Comparison of ENCODE assay signal across 10 cellular contexts in genomic region chr6:32082951-32083350, GRCh38. TPM values are rescaled to one million over a fixed set of nuclear protein-coding genes. Genes with fewer than 3 reads are reported as not detected.
DNase-seq lines count a peak whose midpoint lies in the region; ATAC-seq and TF ChIP-seq lines count a peak whose summit lies in the region.
"Had no signal": no experiment of that assay in that cellular context is flagged by ENCODE, and none has a peak within 500 bp of the region (broad histone marks: within the 10 kb centered on the region; RNA-seq: fewer than 3 reads in every experiment).

No MANE protein-coding gene starts in this region.

- no peak overlapping the region for H3K4me3 Mint-ChIP-seq in activated naive CD4-positive, alpha-beta T cell treated with anti-CD3 and anti-CD28 coated beads for 36 hours

- ATAC-seq in RWPE2 (ENCODE audit: low read depth): peak; percentile 85
- ATAC-seq in right lobe of liver: no peak
- ATAC-seq in GM18519 (IDR thresholded peaks at IDR 0.05; ENCODE audit: low FRiP score, unreplicated experiment): no peak
- no peak for ATAC-seq in GM19463 (IDR thresholded peaks at IDR 0.05; ENCODE audit: unreplicated experiment)

- TF ChIP-seq POLR2A in right lobe of liver (IDR thresholded peaks at IDR 0.05): no peak

- H3K9me3 ChIP-seq in RWPE2 (ENCODE audit: severe bottlenecking): no peaks in the 10 kb centered on the region
- no peaks in the 10 kb centered on the region for H3K9me3 ChIP-seq in right lobe of liver

- TF ChIP-seq CTCF in RWPE2 (IDR thresholded peaks at IDR 0.05; ENCODE audit: poor library complexity, severe bottlenecking) (no peak), fibroblast of villous mesenchyme (IDR thresholded peaks at IDR 0.05; ENCODE audit: insufficient read depth, low read depth, low read length) (no peak), right lobe of liver (IDR thresholded peaks at IDR 0.05) (no peak)

- no peaks in the 10 kb centered on the region for H3K9me3 Mint-ChIP-seq in activated naive CD4-positive, alpha-beta T cell treated with anti-CD3 and anti-CD28 coated beads for 36 hours

- H3K36me3 ChIP-seq in RWPE2 (ENCODE audit: low read depth): no peaks in the 10 kb centered on the region
- no peaks in the 10 kb centered on the region for H3K36me3 ChIP-seq in right lobe of liver

- peaks cover 17% of the 10 kb centered on the region for H3K27me3 Mint-ChIP-seq in activated naive CD4-positive, alpha-beta T cell treated with anti-CD3 and anti-CD28 coated beads for 36 hours (ENCODE audit: low read depth)

- CTCF ChIA-PET in activated naive CD4-positive, alpha-beta T cell treated with anti-CD3 and anti-CD28 coated beads for 36 hours (lab: Charles Lee): interaction anchor here (0.6 kb wide), 2 partner anchors 522 to 1230 kb away, joined by 3 to 5 read pairs; no protein-coding TSS in a partner anchor

- intact Hi-C loops in posterior vena cava (cut with DNase I): no loop called here
- intact Hi-C loops in activated naive CD4-positive, alpha-beta T cell treated with anti-CD3 and anti-CD28 coated beads for 36 hours (cut with micrococcal nuclease): no loop called here
- intact Hi-C loops in right lobe of liver (cut with DNase I): no loop called here

- H3K4me3 ChIP-seq in RWPE2 (ENCODE audit: severe bottlenecking) (no peak overlapping the region), fibroblast of villous mesenchyme (ENCODE audit: low read depth, low read length) (no peak overlapping the region), right lobe of liver (no peak overlapping the region)

- H3K4me1 ChIP-seq in RWPE2 (ENCODE audit: insufficient read depth, poor library complexity, severe bottlenecking) (peaks cover 51% of the 10 kb centered on the region), right lobe of liver (peaks cover 0 to 4% (median 0%) of the 10 kb centered on the region in 4 donors)

- peaks cover 8% of the 10 kb centered on the region for H3K4me1 Mint-ChIP-seq in activated naive CD4-positive, alpha-beta T cell treated with anti-CD3 and anti-CD28 coated beads for 36 hours (ENCODE audit: low read depth)

- no peak overlapping the region for H3K27ac Mint-ChIP-seq in activated naive CD4-positive, alpha-beta T cell treated with anti-CD3 and anti-CD28 coated beads for 36 hours

- DNase-seq in AG20443 (ENCODE audit: low spot score) (peak; percentile 94), RWPE2 (ENCODE audit: low spot score) (peak; percentile 86), fibroblast of villous mesenchyme (ENCODE audit: low read depth) (peak; percentile 86), posterior vena cava (ENCODE audit: low spot score) (peak; percentile 93), right lobe of liver (no peak)
- DNase-seq in activated naive CD4-positive, alpha-beta T cell treated with anti-CD3 and anti-CD28 coated beads for 36 hours: no peak
- DNase-seq: C1 segment of cervical spinal cord; stimulated activated naive CD4-positive, alpha-beta T cell had no signal

- H3K36me3 Mint-ChIP-seq in activated naive CD4-positive, alpha-beta T cell treated with anti-CD3 and anti-CD28 coated beads for 36 hours (ENCODE audit: low read depth): no peaks in the 10 kb centered on the region

- 73% methylated on average over 9 of the region's 9 CpGs for WGBS in right lobe of liver (ENCODE audit: insufficient coverage, low coverage, low lambda C conversion rate, missing lambda C conversion rate)

- H3K27me3 ChIP-seq in RWPE2 (ENCODE audit: insufficient read depth, poor library complexity, severe bottlenecking) (no peaks in the 10 kb centered on the region), right lobe of liver (no peaks in the 10 kb centered on the region)

- H3K27ac ChIP-seq in RWPE2 (ENCODE audit: poor library complexity, severe bottlenecking): peak overlapping the region; percentile 68
- no peak overlapping the region for H3K27ac ChIP-seq in right lobe of liver

RNA-seq across cellular contexts. Expression of gene TNXB, which starts 26.2 kb away (rescaled TPM):
- total RNA-seq in fibroblast of villous mesenchyme (4.8 and 17.7 TPM in 2 replicates), posterior vena cava (100 to 1,000 TPM; 189 to 407 TPM), right lobe of liver (10 to 100 TPM in 3 of 6 experiments, 1 to 10 TPM in 3; 7.2 to 28.3 (median 10.3) TPM)
- 1 to 10 TPM; 2.9 to 4.8 TPM for total RNA-seq in activated naive CD4-positive, alpha-beta T cell treated with anti-CD3 and anti-CD28 coated beads for 36 hours

RNA-seq across cellular contexts. Expression of gene CYP21A2, which starts 44.7 kb away (rescaled TPM):
- total RNA-seq in fibroblast of villous mesenchyme (under 0.01 TPM in 2 replicates), posterior vena cava (1 to 10 TPM in 1 of 2 donors, under 1 TPM in 1; 0.56 to 2.5 TPM), right lobe of liver (10 to 100 TPM in 3 of 6 experiments, 1 to 10 TPM in 3; 5.7 to 60.7 (median 14.0) TPM)
- under 1 TPM in 1 of 2 experiments, not detected in 1; 0.19 TPM for total RNA-seq in activated naive CD4-positive, alpha-beta T cell treated with anti-CD3 and anti-CD28 coated beads for 36 hours

RNA-seq across cellular contexts. Expression of gene ATF6B, which starts 45.1 kb away (rescaled TPM):
- 17.3 and 22.9 TPM in 2 replicates for total RNA-seq in fibroblast of villous mesenchyme
- total RNA-seq in posterior vena cava: 10 to 100 TPM; 39.0 to 63.1 TPM
- 10 to 100 TPM; 68.2 to 69.4 TPM for total RNA-seq in activated naive CD4-positive, alpha-beta T cell treated with anti-CD3 and anti-CD28 coated beads for 36 hours
- total RNA-seq in right lobe of liver: 10 to 100 TPM; 15.2 to 35.5 (median 33.2) TPM

RNA-seq across cellular contexts. Expression of gene FKBPL, which starts 47.1 kb away (rescaled TPM):
- total RNA-seq in fibroblast of villous mesenchyme (6.4 and 6.9 TPM in 2 replicates), posterior vena cava (1 to 10 TPM; 2.0 to 2.8 TPM), right lobe of liver (1 to 10 TPM; 1.5 to 2.7 (median 2.2) TPM)
- 1 to 10 TPM; 6.0 to 6.2 TPM for total RNA-seq in activated naive CD4-positive, alpha-beta T cell treated with anti-CD3 and anti-CD28 coated beads for 36 hours

Comparison
In these comparisons a context has a peak if more than half of its experiments do, and no peak if none do; other contexts are left out.
1. DNase-seq: peak in AG20443 (single experiment), RWPE2 (single experiment), fibroblast of villous mesenchyme (single experiment) and posterior vena cava (single experiment); none in activated naive CD4-positive, alpha-beta T cell treated with anti-CD3 and anti-CD28 coated beads for 36 hours (single experiment) and right lobe of liver (0 of 3).
2. RNA of gene TNXB, which starts 26.2 kb away (total RNA-seq): 189 to 407 TPM in posterior vena cava; 4.8 to 17.7 TPM in fibroblast of villous mesenchyme, 7.2 to 28.3 TPM in right lobe of liver and 2.9 to 4.8 TPM in activated naive CD4-positive, alpha-beta T cell treated with anti-CD3 and anti-CD28 coated beads for 36 hours; every median in the first group is over 4 times any median in the second.